Comparison of ENCODE assay signal across 18 cellular contexts in genomic region chr20:3652646-3653596, GRCh38. TPM values are rescaled to one million over a fixed set of nuclear protein-coding genes. Genes with fewer than 3 reads are reported as not detected.
DNase-seq lines count a peak whose midpoint lies in the region; ATAC-seq and TF ChIP-seq lines count a peak whose summit lies in the region.
"Had no signal": no experiment of that assay in that cellular context is flagged by ENCODE, and none has a peak within 500 bp of the region (broad histone marks: within the 10 kb centered on the region; RNA-seq: fewer than 3 reads in every experiment).

No MANE protein-coding gene starts in this region.

- no peak overlapping the region for H3K27ac ChIP-seq in upper lobe of right lung
- H3K27ac ChIP-seq: GM23248, suprapubic skin had no signal

- H3K27me3 Mint-ChIP-seq in effector memory CD8-positive, alpha-beta T cell, result peaks cover 6 to 11% of the 10 kb centered on the region in 2 donors

- peaks cover 3% of the 10 kb centered on the region for H3K9me3 ChIP-seq in upper lobe of right lung
- H3K9me3 ChIP-seq: suprapubic skin had no signal

- H3K4me3 ChIP-seq in upper lobe of right lung, result no peak overlapping the region
- H3K4me3 ChIP-seq: GM23248, suprapubic skin had no signal

- H3K36me3 ChIP-seq in upper lobe of right lung, result peaks cover 24% of the 10 kb centered on the region

- DNase-seq in left ventricle myocardium superior (no peak), Right ventricle myocardium inferior (ENCODE audit: missing footprints) (no peak), NCI-H526 (lab: John Stamatoyannopoulos, UW) (peak; percentile 26 to 71), upper lobe of right lung (peak; percentile 42), HuH-7 (ENCODE audit: low spot score) (no peak), iPS-NIHi11 (ENCODE audit: low spot score) (no peak)
- DNase-seq in effector memory CD8-positive, alpha-beta T cell, result no peak
- DNase-seq: DMS 273 treated with DMSO at 0.1 percent for 48 hours, GM23248, naive B cell, NCI-H1694, NCI-H446 treated with DMSO at 0.1 percent for 48 hours, T-helper 9 cell had no signal

- intact Hi-C loops in left ventricle myocardium superior (cut with micrococcal nuclease), result no loop called here
- intact Hi-C loops in Right ventricle myocardium inferior (cut with DNase I), result no loop called here
- intact Hi-C loops in upper lobe of right lung (cut with DNase I), result no loop called here

- peaks cover 11% of the 10 kb centered on the region for H3K36me3 Mint-ChIP-seq in effector memory CD8-positive, alpha-beta T cell (ENCODE audit: insufficient read depth)

- H3K4me1 ChIP-seq in upper lobe of right lung, result no peaks in the 10 kb centered on the region
- H3K4me1 ChIP-seq: suprapubic skin had no signal

- H3K4me3 Mint-ChIP-seq in effector memory CD8-positive, alpha-beta T cell, result no peak overlapping the region
- H3K4me3 Mint-ChIP-seq: naive B cell had no signal

- ATAC-seq in left ventricle myocardium superior, result peak; percentile 36
- no peak for ATAC-seq in Right ventricle myocardium inferior
- peak; percentile 66 for ATAC-seq in effector memory CD8-positive, alpha-beta T cell (replicated peaks)
- ATAC-seq in upper lobe of right lung, result peak; percentile 19
- no peak for ATAC-seq in GM19395 (IDR thresholded peaks at IDR 0.05; ENCODE audit: unreplicated experiment)

- no peaks in the 10 kb centered on the region for H3K9me3 Mint-ChIP-seq in effector memory CD8-positive, alpha-beta T cell

- peaks cover 0 to 12% of the 10 kb centered on the region in 2 donors for H3K4me1 Mint-ChIP-seq in effector memory CD8-positive, alpha-beta T cell (ENCODE audit: low read depth in 2 of 2)

- peak overlapping the region in 1 of 2 donors; percentile 42 for H3K27ac Mint-ChIP-seq in effector memory CD8-positive, alpha-beta T cell

- H3K27me3 ChIP-seq in upper lobe of right lung, result no peaks in the 10 kb centered on the region

- no peak for TF ChIP-seq CTCF in upper lobe of right lung (IDR thresholded peaks at IDR 0.05)

RNA-seq across cellular contexts. Expression of gene GFRA4, which starts 10.3 kb away (rescaled TPM):
- total RNA-seq in left ventricle myocardium superior (not detected), Right ventricle myocardium inferior (not detected), upper lobe of right lung (not detected)
- total RNA-seq: GM23248, LHCN-M2, liver, pulmonary artery endothelial cell, suprapubic skin had no signal

RNA-seq across cellular contexts. Expression of gene ADAM33, which starts 28.9 kb away (rescaled TPM):
- total RNA-seq in left ventricle myocardium superior (12.2 TPM), Right ventricle myocardium inferior (13.4 TPM), upper lobe of right lung (11.0 TPM)
- total RNA-seq: pulmonary artery endothelial cell had no signal

RNA-seq across cellular contexts. Expression of gene SIGLEC1, which starts 59.5 kb away (rescaled TPM):
- total RNA-seq in left ventricle myocardium superior (7.1 TPM), Right ventricle myocardium inferior (9.5 TPM), upper lobe of right lung (53.6 TPM)
- total RNA-seq: GM23248, LHCN-M2, pulmonary artery endothelial cell had no signal

Comparison
In these comparisons a context has a peak if more than half of its experiments do, and no peak if none do; other contexts are left out.
1. ATAC-seq: peak in left ventricle myocardium superior (single experiment), effector memory CD8-positive, alpha-beta T cell (single experiment) and upper lobe of right lung (single experiment); none in Right ventricle myocardium inferior (single experiment) and GM19395 (single experiment).
2. DNase-seq: peak in NCI-H526 (2 of 2) and upper lobe of right lung (single experiment); none in left ventricle myocardium superior (single experiment), Right ventricle myocardium inferior (single experiment), effector memory CD8-positive, alpha-beta T cell (0 of 3), HuH-7 (single experiment) and iPS-NIHi11 (single experiment).